In the genomic region with DNA sequence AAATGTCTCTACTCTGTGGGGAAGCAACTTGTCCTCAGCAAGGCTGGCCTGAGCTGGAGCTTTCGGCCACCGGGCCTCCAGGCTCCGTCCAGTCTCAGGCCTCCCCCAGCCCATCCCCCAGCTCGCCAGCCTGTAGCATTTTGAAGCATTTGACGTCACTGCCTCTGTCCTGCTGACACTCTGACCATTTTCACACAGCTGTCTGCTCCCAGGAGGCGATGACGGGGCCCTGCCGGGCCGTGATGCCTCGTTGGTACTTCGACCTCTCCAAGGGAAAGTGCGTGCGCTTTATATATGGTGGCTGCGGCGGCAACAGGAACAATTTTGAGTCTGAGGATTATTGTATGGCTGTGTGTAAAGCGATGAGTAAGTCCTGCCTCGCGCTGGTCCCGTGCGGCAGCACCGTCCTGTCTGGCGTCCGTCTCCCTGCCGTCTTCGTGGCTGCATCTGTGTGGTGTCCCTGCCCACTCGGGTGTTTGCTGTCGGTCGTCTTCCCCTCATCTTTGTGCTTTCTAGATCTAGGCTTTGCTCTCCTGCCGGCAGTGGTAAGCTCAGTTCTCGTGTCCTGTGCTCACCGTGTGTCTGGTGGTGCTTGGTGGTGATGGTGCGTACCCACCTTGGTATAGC, we compare ENCODE assay signal across 9 cellular contexts. TPM values are rescaled to one million over a fixed set of nuclear protein-coding genes. Genes with fewer than 3 reads are reported as not detected.
DNase-seq lines count a peak whose midpoint lies in the region; ATAC-seq and TF ChIP-seq lines count a peak whose summit lies in the region.
"Had no signal": no experiment of that assay in that cellular context is flagged by ENCODE, and none has a peak within 500 bp of the region (broad histone marks: within the 10 kb centered on the region; RNA-seq: fewer than 3 reads in every experiment).

No MANE protein-coding gene starts in this region.

- H3K4me1 ChIP-seq in Panc1 (ENCODE audit: control insufficient read depth, insufficient read depth, low read length) (peaks cover 3% of the 10 kb centered on the region; the same call in 1 of the 2 replicates), mesodermal cell (ENCODE audit: control insufficient read depth, insufficient read depth, low read length, poor library complexity, severe bottlenecking) (peaks cover 32% of the 10 kb centered on the region), upper lobe of right lung (peaks cover 53% of the 10 kb centered on the region)

- H3K36me3 ChIP-seq in Panc1 (ENCODE audit: control insufficient read depth, insufficient read depth, low read length), result peaks cover 40% of the 10 kb centered on the region
- H3K36me3 ChIP-seq in mesodermal cell (ENCODE audit: control insufficient read depth, insufficient read depth, low read length), result peaks cover 86% of the 10 kb centered on the region
- H3K36me3 ChIP-seq in upper lobe of right lung, result peaks cover 58% of the 10 kb centered on the region

- peaks cover 74% of the 10 kb centered on the region for H3K4me1 Mint-ChIP-seq in dendritic cell treated with granulocyte-macrophage colony-stimulating factor and Interleukin-4, amounts not matched to agents 40 ng/mL and 50 ng/mL, for 4 days (ENCODE audit: low read depth)
- peaks cover 35% of the 10 kb centered on the region for H3K4me1 Mint-ChIP-seq in activated CD4-positive, alpha-beta T cell treated with anti-CD3 and anti-CD28 coated beads, Interleukin-2, amount 10 ng/mL, durations not matched to agents 7 days and 5 days

- POLR2A ChIA-PET in Panc1 (lab: Charles Lee), result no interaction called here
- POLR2A ChIA-PET in activated CD4-positive, alpha-beta T cell treated with anti-CD3 and anti-CD28 coated beads, Interleukin-2, amount 10 ng/mL, durations not matched to agents 7 days and 5 days (lab: Charles Lee), result no interaction called here

- H3K4me3 Mint-ChIP-seq in dendritic cell treated with granulocyte-macrophage colony-stimulating factor and Interleukin-4, amounts not matched to agents 40 ng/mL and 50 ng/mL, for 4 days, result peak overlapping the region; percentile 23
- no peak overlapping the region for H3K4me3 Mint-ChIP-seq in activated CD4-positive, alpha-beta T cell treated with anti-CD3 and anti-CD28 coated beads, Interleukin-2, amount 10 ng/mL, durations not matched to agents 7 days and 5 days
- H3K4me3 Mint-ChIP-seq: activated CD4-positive, alpha-beta T cell treated with anti-CD3 and anti-CD28 coated beads, Interleukin-2, amount 10 ng/mL, durations not matched to agents 24 days and 14 days; T-helper 1 cell treated with Interleukin-12 subunit alpha and Interleukin-12 subunit beta and Interleukin-4 antibody, amounts not matched to agents 30 μg/mL and 1 μg/mL, for 36 hours had no signal

- no peaks in the 10 kb centered on the region for H3K9me3 Mint-ChIP-seq in dendritic cell treated with granulocyte-macrophage colony-stimulating factor and Interleukin-4, amounts not matched to agents 40 ng/mL and 50 ng/mL, for 4 days
- H3K9me3 Mint-ChIP-seq in activated CD4-positive, alpha-beta T cell treated with anti-CD3 and anti-CD28 coated beads, Interleukin-2, amount 10 ng/mL, durations not matched to agents 7 days and 5 days, result no peaks in the 10 kb centered on the region
- H3K9me3 Mint-ChIP-seq: activated CD4-positive, alpha-beta T cell treated with anti-CD3 and anti-CD28 coated beads, Interleukin-2, amount 10 ng/mL, durations not matched to agents 24 days and 14 days; T-helper 1 cell treated with Interleukin-12 subunit alpha and Interleukin-12 subunit beta and Interleukin-4 antibody, amounts not matched to agents 30 μg/mL and 1 μg/mL, for 36 hours had no signal

- BruUV-seq in Panc1 (replicated peaks; lab: Mats Ljungman, UMichigan), result no TSS peak

- WGBS in mesodermal cell (ENCODE audit: insufficient coverage in 2 of 2), 2 experiments, result 96 to 97% methylated on average over 29 of the region's 32 CpGs

- ATAC-seq in Panc1 (0 out of 2 replicates have a peak, but pooled peaks have one; percentile 17), upper lobe of right lung (no peak)

- no peaks in the 10 kb centered on the region for H3K9me3 ChIP-seq in Panc1 (ENCODE audit: control insufficient read depth, insufficient read depth, low read depth, low read length)
- H3K9me3 ChIP-seq in mesodermal cell (ENCODE audit: control insufficient read depth, low read length), result no peaks in the 10 kb centered on the region
- no peaks in the 10 kb centered on the region for H3K9me3 ChIP-seq in upper lobe of right lung

- peaks cover 2% of the 10 kb centered on the region for H3K27me3 Mint-ChIP-seq in dendritic cell treated with granulocyte-macrophage colony-stimulating factor and Interleukin-4, amounts not matched to agents 40 ng/mL and 50 ng/mL, for 4 days
- peaks cover 23% of the 10 kb centered on the region for H3K27me3 Mint-ChIP-seq in activated CD4-positive, alpha-beta T cell treated with anti-CD3 and anti-CD28 coated beads, Interleukin-2, amount 10 ng/mL, durations not matched to agents 7 days and 5 days

- H3K4me3 ChIP-seq in Panc1 (ENCODE audit: low read depth in 2 of 2, low read length in 2 of 2) (no peak overlapping the region), mesodermal cell (ENCODE audit: extremely low read depth, insufficient read depth, low read length, poor library complexity, severe bottlenecking) (no peak overlapping the region), upper lobe of right lung (no peak overlapping the region)

- DNase-seq in Panc1 (ENCODE audit: low read depth, low spot score) (no peak), upper lobe of right lung (no peak), C1 segment of cervical spinal cord (lab: John Stamatoyannopoulos, UW) (no peak), NCI-H510A treated with DMSO at 0.1 percent for 48 hours (lab: John Stamatoyannopoulos, UW) (no peak)
- no peak for DNase-seq in activated CD4-positive, alpha-beta T cell treated with anti-CD3 and anti-CD28 coated beads, Interleukin-2, amount 10 ng/mL, durations not matched to agents 7 days and 5 days
- DNase-seq: activated CD4-positive, alpha-beta T cell treated with anti-CD3 and anti-CD28 coated beads, Interleukin-2, amount 10 ng/mL, durations not matched to agents 24 days and 14 days had no signal

- H3K27ac ChIP-seq in Panc1 (ENCODE audit: low read length) (no peak overlapping the region), mesodermal cell (ENCODE audit: low read depth, low read length, severe bottlenecking) (peak overlapping the region; percentile 57), upper lobe of right lung (peak overlapping the region; percentile 40)

- peak overlapping the region; percentile 81 for H3K27ac Mint-ChIP-seq in dendritic cell treated with granulocyte-macrophage colony-stimulating factor and Interleukin-4, amounts not matched to agents 40 ng/mL and 50 ng/mL, for 4 days
- H3K27ac Mint-ChIP-seq in activated CD4-positive, alpha-beta T cell treated with anti-CD3 and anti-CD28 coated beads, Interleukin-2, amount 10 ng/mL, durations not matched to agents 7 days and 5 days, result no peak overlapping the region
- H3K27ac Mint-ChIP-seq: activated CD4-positive, alpha-beta T cell treated with anti-CD3 and anti-CD28 coated beads, Interleukin-2, amount 10 ng/mL, durations not matched to agents 24 days and 14 days; T-helper 1 cell treated with Interleukin-12 subunit alpha and Interleukin-12 subunit beta and Interleukin-4 antibody, amounts not matched to agents 30 μg/mL and 1 μg/mL, for 36 hours had no signal

- H3K27me3 ChIP-seq in Panc1 (ENCODE audit: control insufficient read depth, insufficient read depth, low read length) (no peaks in the 10 kb centered on the region), upper lobe of right lung (no peaks in the 10 kb centered on the region)

- H3K36me3 Mint-ChIP-seq in dendritic cell treated with granulocyte-macrophage colony-stimulating factor and Interleukin-4, amounts not matched to agents 40 ng/mL and 50 ng/mL, for 4 days (ENCODE audit: low read depth), result peaks cover 82% of the 10 kb centered on the region
- H3K36me3 Mint-ChIP-seq in activated CD4-positive, alpha-beta T cell treated with anti-CD3 and anti-CD28 coated beads, Interleukin-2, amount 10 ng/mL, durations not matched to agents 7 days and 5 days (ENCODE audit: low read depth), result peaks cover 9% of the 10 kb centered on the region

- in situ Hi-C loops in Panc1 (cut with HindIII; ENCODE audit: low pct_unique_long_range_greater_than_20kb, low sequenced_read_pairs), result no loop called here

- intact Hi-C loops in Panc1 (cut with micrococcal nuclease; ENCODE audit: unreplicated experiment), result no loop called here
- intact Hi-C loops in dendritic cell treated with granulocyte-macrophage colony-stimulating factor and Interleukin-4, amounts not matched to agents 40 ng/mL and 50 ng/mL, for 4 days (cut with micrococcal nuclease), result loop anchor here (1.0 to 5.0 kb wide), 3 partner anchors 29 to 121 kb away; partner anchors contain the start of gene PRDM10
- intact Hi-C loops in upper lobe of right lung (cut with DNase I), result no loop called here

- TF ChIP-seq CTCF in Panc1 (IDR thresholded peaks at IDR 0.05), result no peak
- no peak for TF ChIP-seq CTCF in upper lobe of right lung (IDR thresholded peaks at IDR 0.05)

- CTCF ChIA-PET in Panc1 (lab: Charles Lee), result no interaction called here
- CTCF ChIA-PET in activated CD4-positive, alpha-beta T cell treated with anti-CD3 and anti-CD28 coated beads, Interleukin-2, amount 10 ng/mL, durations not matched to agents 7 days and 5 days (lab: Charles Lee), result no interaction called here

RNA-seq across cellular contexts. Expression of gene ST14, which starts 36.1 kb away (rescaled TPM):
- total RNA-seq in Panc1 (2021; ENCODE audit: unreplicated experiment) (1.8 TPM), upper lobe of right lung (59.1 TPM)
- 1.9 TPM for polyA plus RNA-seq in Panc1 (2012; ENCODE audit: insufficient read length)
- polyA plus RNA-seq in mesodermal cell (2013, experiment 1 of 2), result 0.59 TPM
- polyA plus RNA-seq in mesodermal cell (2013, experiment 2 of 2), result 0.20 TPM
- not detected for total RNA-seq in activated CD4-positive, alpha-beta T cell treated with anti-CD3 and anti-CD28 coated beads, Interleukin-2, amount 10 ng/mL, durations not matched to agents 7 days and 5 days
- total RNA-seq: activated CD4-positive, alpha-beta T cell treated with anti-CD3 and anti-CD28 coated beads, Interleukin-2, amount 10 ng/mL, durations not matched to agents 24 days and 14 days had no signal

RNA-seq across cellular contexts. Expression of gene APLP2, which starts 53.8 kb away (rescaled TPM):
- total RNA-seq in Panc1 (2021; ENCODE audit: unreplicated experiment) (589 TPM), upper lobe of right lung (726 TPM)
- polyA plus RNA-seq in Panc1 (2012; ENCODE audit: insufficient read length), result 507 TPM
- polyA plus RNA-seq in mesodermal cell (2013, experiment 1 of 2), result 520 TPM
- 488 TPM for polyA plus RNA-seq in mesodermal cell (2013, experiment 2 of 2)
- total RNA-seq in activated CD4-positive, alpha-beta T cell treated with anti-CD3 and anti-CD28 coated beads, Interleukin-2, amount 10 ng/mL, durations not matched to agents 7 days and 5 days, result 10 to 100 TPM; 18.9 to 19.8 TPM

Comparison
In these comparisons a context has a peak if more than half of its experiments do, and no peak if none do; other contexts are left out.
1. RNA of gene ST14, which starts 36.1 kb away (total RNA-seq): 59.1 TPM in upper lobe of right lung (single experiment); 1.8 TPM in Panc1 (single experiment) and not detected in activated CD4-positive, alpha-beta T cell treated with anti-CD3 and anti-CD28 coated beads, Interleukin-2, amount 10 ng/mL, durations not matched to agents 7 days and 5 days; every median in the first group is over 10 times any median in the second.
2. RNA of gene APLP2, which starts 53.8 kb away (total RNA-seq): 726 TPM in upper lobe of right lung (single experiment) and 589 TPM in Panc1 (single experiment); 18.9 to 19.8 TPM in activated CD4-positive, alpha-beta T cell treated with anti-CD3 and anti-CD28 coated beads, Interleukin-2, amount 10 ng/mL, durations not matched to agents 7 days and 5 days; every median in the first group is over 10 times any median in the second.